In the genomic region with DNA sequence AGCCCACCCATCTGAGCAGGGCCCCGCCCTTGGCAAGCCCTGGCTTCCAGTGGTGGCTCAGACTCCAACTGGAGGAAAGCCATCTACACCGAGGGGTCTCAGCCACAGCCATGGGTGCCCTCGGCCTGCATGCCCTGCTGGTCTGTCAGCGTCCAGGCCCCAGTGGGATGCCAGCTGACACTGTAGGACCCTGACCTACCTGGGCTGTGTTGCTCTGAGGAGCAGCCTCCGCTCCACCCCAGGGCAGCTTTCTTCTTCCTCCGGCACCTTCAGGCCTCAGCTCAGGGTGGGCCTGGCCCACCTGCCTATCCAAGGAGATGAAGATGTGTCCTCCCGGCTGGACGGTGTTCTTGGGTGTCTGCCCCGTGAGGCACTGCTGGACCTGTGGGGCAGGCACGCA, we compare ENCODE assay signal across 20 cellular contexts. TPM values are rescaled to one million over a fixed set of nuclear protein-coding genes. Genes with fewer than 3 reads are reported as not detected.
DNase-seq lines count a peak whose midpoint lies in the region; ATAC-seq and TF ChIP-seq lines count a peak whose summit lies in the region.
"Had no signal": no experiment of that assay in that cellular context is flagged by ENCODE, and none has a peak within 500 bp of the region (broad histone marks: within the 10 kb centered on the region; RNA-seq: fewer than 3 reads in every experiment).

No MANE protein-coding gene starts in this region.

- H3K18ac ChIP-seq in neuronal stem cell (ENCODE audit: low read length), result peak overlapping the region; percentile 77

- H3K4me3 ChIP-seq in BLaER1, result no peak overlapping the region
- H3K4me3 ChIP-seq in CD4-positive, CD25-positive, alpha-beta regulatory T cell (ENCODE audit: low read depth, low read length), result no peak overlapping the region
- no peak overlapping the region for H3K4me3 ChIP-seq in neuronal stem cell (ENCODE audit: low read length in 2 of 2)
- no peak overlapping the region for H3K4me3 ChIP-seq in suprapubic skin
- H3K4me3 ChIP-seq: GM12878, PC-9, SJCRH30 had no signal

- no peak for TF ChIP-seq EP300 in suprapubic skin (IDR thresholded peaks at IDR 0.05)

- no CpG with 5 or more reads among the region's 10 CpGs for WGBS in neuronal stem cell (ENCODE audit: extremely low coverage in 2 of 2, insufficient read length in 2 of 2, insufficient replicate concordance in 1 of 2), 2 donors
- 100% methylated on average over 1 of the region's 10 CpGs for WGBS in suprapubic skin

- H3K27ac Mint-ChIP-seq in CD4-positive, CD25-positive, alpha-beta regulatory T cell, result peak overlapping the region in 2 of 3 donors; percentile 88 to 99
- H3K27ac Mint-ChIP-seq in central memory CD8-positive, alpha-beta T cell (ENCODE audit: low read depth), result peak overlapping the region; percentile 61
- H3K27ac Mint-ChIP-seq: IgD-negative memory B cell had no signal

- H4K91ac ChIP-seq in neuronal stem cell (ENCODE audit: low read depth, low read length, poor library complexity), result no peak overlapping the region

- H3K4me2 ChIP-seq in BLaER1 (peak overlapping the region; percentile 82), neuronal stem cell (ENCODE audit: insufficient read depth, low read length, poor library complexity, severe bottlenecking) (no peak overlapping the region)
- H3K4me2 ChIP-seq: PC-9 had no signal

- no peaks in the 10 kb centered on the region for H3K79me1 ChIP-seq in neuronal stem cell (ENCODE audit: low read depth, low read length)

- no peak overlapping the region for H3K23ac ChIP-seq in neuronal stem cell (ENCODE audit: low read depth, low read length, poor library complexity)

- H3K4me1 ChIP-seq in BLaER1 (peaks cover 75% of the 10 kb centered on the region), neuronal stem cell (ENCODE audit: control insufficient read depth in 2 of 2, insufficient read depth in 1 of 2, low read depth in 1 of 2, low read length in 2 of 2) (peaks cover 15 to 55% of the 10 kb centered on the region in 2 donors), suprapubic skin (peaks cover 15% of the 10 kb centered on the region)
- peaks cover 21% of the 10 kb centered on the region for H3K4me1 ChIP-seq in CD4-positive, CD25-positive, alpha-beta regulatory T cell (ENCODE audit: control insufficient read depth, insufficient read depth, low read length, poor library complexity, severe bottlenecking)
- H3K4me1 ChIP-seq: SJCRH30 had no signal

- DNase-seq in CD4-positive, CD25-positive, alpha-beta regulatory T cell, result no peak
- DNase-seq in central memory CD8-positive, alpha-beta T cell (ENCODE audit: low spot score in 2 of 2), result no peak
- no peak for DNase-seq in neuronal stem cell (ENCODE audit: low spot score)
- no peak for DNase-seq in suprapubic skin (ENCODE audit: low spot score in 2 of 2)
- no peak for DNase-seq in T-helper 1 cell
- DNase-seq: AML-193, DMS153, GF-D8, GOT3, Karpas-422, NCI-H1417 treated with DMSO at 0.1 percent for 48 hours, NCI-H187 treated with DMSO at 0.1 percent for 48 hours, NCI-H226, PC-9 had no signal

- no peak for ATAC-seq in CD4-positive, CD25-positive, alpha-beta regulatory T cell (ENCODE audit: low read depth in 2 of 2)
- ATAC-seq in central memory CD8-positive, alpha-beta T cell (replicated peaks; ENCODE audit: extremely low read depth, poor library complexity, severe bottlenecking), result no peak
- no peak for ATAC-seq in SK-N-SH treated with all-trans-retinoic acid at 6 μM for 48 hours
- ATAC-seq: HCT116 had no signal

- TF ChIP-seq CTCF in suprapubic skin (IDR thresholded peaks at IDR 0.05), result no peak

- H2AFZ ChIP-seq in neuronal stem cell (ENCODE audit: low read length), result no peak overlapping the region
- H2AFZ ChIP-seq: PC-9 had no signal

- no peak overlapping the region for H4K8ac ChIP-seq in neuronal stem cell (ENCODE audit: low read depth, low read length)

- no peaks in the 10 kb centered on the region for H3K36me3 Mint-ChIP-seq in CD4-positive, CD25-positive, alpha-beta regulatory T cell
- peaks cover 10% of the 10 kb centered on the region for H3K36me3 Mint-ChIP-seq in central memory CD8-positive, alpha-beta T cell (ENCODE audit: insufficient read depth)

- H3K4me1 Mint-ChIP-seq in CD4-positive, CD25-positive, alpha-beta regulatory T cell, result peaks cover 4 to 31% (median 15%) of the 10 kb centered on the region in 4 donors
- H3K4me1 Mint-ChIP-seq in central memory CD8-positive, alpha-beta T cell, result peaks cover 12% of the 10 kb centered on the region

- H2BK120ac ChIP-seq in neuronal stem cell (ENCODE audit: low read depth, low read length), result no peak overlapping the region

- H3K14ac ChIP-seq in neuronal stem cell (ENCODE audit: low read length), result peak overlapping the region; percentile 47

- peak overlapping the region; percentile 2 for H3K4ac ChIP-seq in neuronal stem cell (ENCODE audit: low read length)

- peak overlapping the region; percentile 99 for H2BK12ac ChIP-seq in neuronal stem cell (ENCODE audit: low read length)

- no peaks in the 10 kb centered on the region for H4K20me1 ChIP-seq in BLaER1

- peak overlapping the region; percentile 77 for H2AK5ac ChIP-seq in neuronal stem cell (ENCODE audit: low read depth, low read length)

- H3K27me3 ChIP-seq in BLaER1 (no peaks in the 10 kb centered on the region), neuronal stem cell (ENCODE audit: control insufficient read depth in 3 of 3, insufficient read depth in 3 of 3, low read depth in 1 of 3, low read length in 3 of 3) (no peaks in the 10 kb centered on the region), suprapubic skin (peaks cover 3% of the 10 kb centered on the region)
- H3K27me3 ChIP-seq in CD4-positive, CD25-positive, alpha-beta regulatory T cell (ENCODE audit: control insufficient read depth, insufficient read depth, low read length), result no peaks in the 10 kb centered on the region

- H3K9ac ChIP-seq in BLaER1 (no peak overlapping the region), neuronal stem cell (ENCODE audit: low read depth, low read length, poor library complexity) (peak overlapping the region; percentile 45)

- H2BK15ac ChIP-seq in neuronal stem cell (ENCODE audit: low read length), result peak overlapping the region; percentile 61

- H3K9me3 Mint-ChIP-seq in CD4-positive, CD25-positive, alpha-beta regulatory T cell, result peaks cover 0 to 1% (median 0%) of the 10 kb centered on the region in 7 donors
- no peaks in the 10 kb centered on the region for H3K9me3 Mint-ChIP-seq in central memory CD8-positive, alpha-beta T cell

- TF ChIP-seq POLR2A in suprapubic skin (IDR thresholded peaks at IDR 0.05), result no peak

- H3K27ac ChIP-seq in BLaER1 (peak overlapping the region; percentile 54; the same call in 1 of the 2 replicates), neuronal stem cell (replicated peaks; ENCODE audit: low read length) (no peak overlapping the region), suprapubic skin (no peak overlapping the region)
- H3K27ac ChIP-seq in CD4-positive, CD25-positive, alpha-beta regulatory T cell (ENCODE audit: insufficient read depth, low read length, poor library complexity, severe bottlenecking), result no peak overlapping the region
- H3K27ac ChIP-seq: PC-9, SJCRH30 had no signal

- peaks cover 11% of the 10 kb centered on the region for H3K27me3 Mint-ChIP-seq in CD4-positive, CD25-positive, alpha-beta regulatory T cell
- H3K27me3 Mint-ChIP-seq in central memory CD8-positive, alpha-beta T cell, result no peaks in the 10 kb centered on the region
- H3K27me3 Mint-ChIP-seq: IgD-negative memory B cell had no signal

- H3K9me3 ChIP-seq in BLaER1 (no peaks in the 10 kb centered on the region), neuronal stem cell (replicated peaks in 1 of 2; ENCODE audit: control insufficient read depth in 2 of 2, insufficient read depth in 1 of 2, low read depth in 1 of 2, low read length in 2 of 2) (peaks cover 0 to 2% of the 10 kb centered on the region in 2 donors), suprapubic skin (no peaks in the 10 kb centered on the region)
- H3K9me3 ChIP-seq in CD4-positive, CD25-positive, alpha-beta regulatory T cell (ENCODE audit: control insufficient read depth in 2 of 2, low read length in 2 of 2), result no peaks in the 10 kb centered on the region
- H3K9me3 ChIP-seq: SJCRH30 had no signal

- no peak overlapping the region for H3K4me3 Mint-ChIP-seq in CD4-positive, CD25-positive, alpha-beta regulatory T cell
- H3K4me3 Mint-ChIP-seq in central memory CD8-positive, alpha-beta T cell, result no peak overlapping the region
- H3K4me3 Mint-ChIP-seq: IgD-negative memory B cell had no signal

- peak overlapping the region; percentile 21 for H2BK5ac ChIP-seq in neuronal stem cell (ENCODE audit: low read length)

- no peaks in the 10 kb centered on the region for H3K36me3 ChIP-seq in BLaER1
- H3K36me3 ChIP-seq in CD4-positive, CD25-positive, alpha-beta regulatory T cell (ENCODE audit: control insufficient read depth, insufficient read depth, low read length), result no peaks in the 10 kb centered on the region
- H3K36me3 ChIP-seq in neuronal stem cell (replicated peaks in 1 of 2; ENCODE audit: control insufficient read depth in 2 of 2, insufficient read depth in 2 of 2, low read length in 2 of 2), result no peaks in the 10 kb centered on the region
- H3K36me3 ChIP-seq in suprapubic skin, result no peaks in the 10 kb centered on the region
- H3K36me3 ChIP-seq: SJCRH30 had no signal

TF ChIP-seq in SK-N-SH treated with all-trans-retinoic acid at 6 μM for 48 hours, 23 proteins besides CTCF, POLR2A, EP300 and RAD21:
- TF ChIP-seq, protein P1, sequence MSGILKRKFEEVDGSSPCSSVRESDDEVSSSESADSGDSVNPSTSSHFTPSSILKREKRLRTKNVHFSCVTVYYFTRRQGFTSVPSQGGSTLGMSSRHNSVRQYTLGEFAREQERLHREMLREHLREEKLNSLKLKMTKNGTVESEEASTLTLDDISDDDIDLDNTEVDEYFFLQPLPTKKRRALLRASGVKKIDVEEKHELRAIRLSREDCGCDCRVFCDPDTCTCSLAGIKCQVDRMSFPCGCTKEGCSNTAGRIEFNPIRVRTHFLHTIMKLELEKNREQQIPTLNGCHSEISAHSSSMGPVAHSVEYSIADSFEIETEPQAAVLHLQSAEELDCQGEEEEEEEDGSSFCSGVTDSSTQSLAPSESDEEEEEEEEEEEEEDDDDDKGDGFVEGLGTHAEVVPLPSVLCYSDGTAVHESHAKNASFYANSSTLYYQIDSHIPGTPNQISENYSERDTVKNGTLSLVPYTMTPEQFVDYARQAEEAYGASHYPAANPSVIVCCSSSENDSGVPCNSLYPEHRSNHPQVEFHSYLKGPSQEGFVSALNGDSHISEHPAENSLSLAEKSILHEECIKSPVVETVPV (CRISPR knock-in tag; IDR thresholded peaks at IDR 0.05), result no peak
- TF ChIP-seq GLIS3 (CRISPR knock-in tag; IDR thresholded peaks at IDR 0.05), result no peak

RNA-seq across cellular contexts. Expression of a gene that starts 13.9 kb away (rescaled TPM):
- total RNA-seq in CD4-positive, CD25-positive, alpha-beta regulatory T cell, result 1.7 TPM
- polyA plus RNA-seq in CD4-positive, CD25-positive, alpha-beta regulatory T cell, result under 1 TPM in 3 of 4 donors, not detected in 1; 0.22 to 0.69 (median 0.27) TPM
- polyA plus RNA-seq in neuronal stem cell (2013, experiment 1 of 2), result 38.1 TPM
- 36.3 TPM for polyA plus RNA-seq in neuronal stem cell (2013, experiment 2 of 2)
- 100 to 1,000 TPM; 108 to 378 (median 134) TPM for total RNA-seq in suprapubic skin

Comparison
In these comparisons a context has a peak if more than half of its experiments do, and no peak if none do; other contexts are left out.
1. RNA of a gene that starts 13.9 kb away (total RNA-seq): 108 to 378 TPM in suprapubic skin; 1.7 TPM in CD4-positive, CD25-positive, alpha-beta regulatory T cell (single experiment); every median in the first group is over 10 times any median in the second.